In the genomic region with DNA sequence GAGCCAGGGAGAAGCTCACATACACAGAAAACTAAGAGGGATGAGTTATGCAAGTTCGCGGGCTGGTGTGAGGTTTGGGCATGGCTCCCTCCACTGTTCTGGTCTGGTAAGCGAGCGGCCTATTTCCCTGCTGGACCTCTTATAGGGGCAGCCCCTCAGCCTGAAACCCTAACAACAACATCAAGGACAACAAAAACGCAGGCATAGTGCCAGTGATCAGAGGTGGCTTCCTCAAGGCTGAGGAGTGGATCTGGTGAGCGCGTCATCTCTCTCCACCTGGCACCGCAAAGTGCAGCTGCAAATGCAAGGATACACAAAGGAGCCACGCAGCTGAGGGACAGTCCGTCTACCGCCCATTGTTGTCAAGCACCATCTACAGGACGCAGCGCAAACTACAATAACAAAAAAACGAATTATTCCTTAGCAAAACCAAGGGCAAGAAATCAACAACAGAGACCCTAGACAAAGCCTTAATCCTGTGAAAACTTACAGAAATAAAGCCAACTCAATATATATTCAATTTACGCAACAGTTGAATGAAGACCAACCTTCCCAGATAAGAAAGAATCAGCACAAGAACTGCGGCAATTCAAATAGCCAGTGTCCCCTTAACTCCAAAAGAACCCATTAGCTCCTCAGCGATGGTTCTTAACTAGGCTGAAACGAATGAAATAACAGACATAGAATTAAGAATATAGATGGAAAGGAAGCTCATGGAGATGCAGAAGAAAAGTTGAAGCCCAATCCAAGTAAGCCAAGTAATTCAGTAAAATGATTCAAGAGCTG, we compare ENCODE assay signal across 1 cellular context.
TF ChIP-seq lines count a peak whose summit lies in the region.

No MANE protein-coding gene starts in this region.

TF ChIP-seq in HepG2, 621 proteins besides CTCF, POLR2A, EP300 and RAD21 (continued from another document and continues in another):
- 0 out of 2 replicates have a peak, but pooled peaks have one; percentile 40 for TF ChIP-seq JUN (CRISPR knock-in tag; IDR thresholded peaks at IDR 0.05)
- TF ChIP-seq SOX13 (IDR thresholded peaks at IDR 0.05) = peak; percentile 49
- TF ChIP-seq SOX13 (CRISPR knock-in tag; conservative IDR thresholded peaks at IDR 0.05 in 1 of 2, IDR thresholded peaks at IDR 0.05 in 1 of 2) = peak in 1 of 2 experiments; percentile 87; a peak in 2 of 4 replicates
- TF ChIP-seq, protein P1, sequence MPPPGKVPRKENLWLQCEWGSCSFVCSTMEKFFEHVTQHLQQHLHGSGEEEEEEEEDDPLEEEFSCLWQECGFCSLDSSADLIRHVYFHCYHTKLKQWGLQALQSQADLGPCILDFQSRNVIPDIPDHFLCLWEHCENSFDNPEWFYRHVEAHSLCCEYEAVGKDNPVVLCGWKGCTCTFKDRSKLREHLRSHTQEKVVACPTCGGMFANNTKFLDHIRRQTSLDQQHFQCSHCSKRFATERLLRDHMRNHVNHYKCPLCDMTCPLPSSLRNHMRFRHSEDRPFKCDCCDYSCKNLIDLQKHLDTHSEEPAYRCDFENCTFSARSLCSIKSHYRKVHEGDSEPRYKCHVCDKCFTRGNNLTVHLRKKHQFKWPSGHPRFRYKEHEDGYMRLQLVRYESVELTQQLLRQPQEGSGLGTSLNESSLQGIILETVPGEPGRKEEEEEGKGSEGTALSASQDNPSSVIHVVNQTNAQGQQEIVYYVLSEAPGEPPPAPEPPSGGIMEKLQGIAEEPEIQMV (CRISPR knock-in tag; IDR thresholded peaks at IDR 0.05; ENCODE audit: low read depth) = peak; percentile 54; the same call in 1 of the 2 replicates
- TF ChIP-seq, protein P2, sequence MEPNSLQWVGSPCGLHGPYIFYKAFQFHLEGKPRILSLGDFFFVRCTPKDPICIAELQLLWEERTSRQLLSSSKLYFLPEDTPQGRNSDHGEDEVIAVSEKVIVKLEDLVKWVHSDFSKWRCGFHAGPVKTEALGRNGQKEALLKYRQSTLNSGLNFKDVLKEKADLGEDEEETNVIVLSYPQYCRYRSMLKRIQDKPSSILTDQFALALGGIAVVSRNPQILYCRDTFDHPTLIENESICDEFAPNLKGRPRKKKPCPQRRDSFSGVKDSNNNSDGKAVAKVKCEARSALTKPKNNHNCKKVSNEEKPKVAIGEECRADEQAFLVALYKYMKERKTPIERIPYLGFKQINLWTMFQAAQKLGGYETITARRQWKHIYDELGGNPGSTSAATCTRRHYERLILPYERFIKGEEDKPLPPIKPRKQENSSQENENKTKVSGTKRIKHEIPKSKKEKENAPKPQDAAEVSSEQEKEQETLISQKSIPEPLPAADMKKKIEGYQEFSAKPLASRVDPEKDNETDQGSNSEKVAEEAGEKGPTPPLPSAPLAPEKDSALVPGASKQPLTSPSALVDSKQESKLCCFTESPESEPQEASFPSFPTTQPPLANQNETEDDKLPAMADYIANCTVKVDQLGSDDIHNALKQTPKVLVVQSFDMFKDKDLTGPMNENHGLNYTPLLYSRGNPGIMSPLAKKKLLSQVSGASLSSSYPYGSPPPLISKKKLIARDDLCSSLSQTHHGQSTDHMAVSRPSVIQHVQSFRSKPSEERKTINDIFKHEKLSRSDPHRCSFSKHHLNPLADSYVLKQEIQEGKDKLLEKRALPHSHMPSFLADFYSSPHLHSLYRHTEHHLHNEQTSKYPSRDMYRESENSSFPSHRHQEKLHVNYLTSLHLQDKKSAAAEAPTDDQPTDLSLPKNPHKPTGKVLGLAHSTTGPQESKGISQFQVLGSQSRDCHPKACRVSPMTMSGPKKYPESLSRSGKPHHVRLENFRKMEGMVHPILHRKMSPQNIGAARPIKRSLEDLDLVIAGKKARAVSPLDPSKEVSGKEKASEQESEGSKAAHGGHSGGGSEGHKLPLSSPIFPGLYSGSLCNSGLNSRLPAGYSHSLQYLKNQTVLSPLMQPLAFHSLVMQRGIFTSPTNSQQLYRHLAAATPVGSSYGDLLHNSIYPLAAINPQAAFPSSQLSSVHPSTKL (CRISPR knock-in tag; IDR thresholded peaks at IDR 0.05) = peak; percentile 9; the same call in 1 of the 2 replicates
- TF ChIP-seq, protein P3, sequence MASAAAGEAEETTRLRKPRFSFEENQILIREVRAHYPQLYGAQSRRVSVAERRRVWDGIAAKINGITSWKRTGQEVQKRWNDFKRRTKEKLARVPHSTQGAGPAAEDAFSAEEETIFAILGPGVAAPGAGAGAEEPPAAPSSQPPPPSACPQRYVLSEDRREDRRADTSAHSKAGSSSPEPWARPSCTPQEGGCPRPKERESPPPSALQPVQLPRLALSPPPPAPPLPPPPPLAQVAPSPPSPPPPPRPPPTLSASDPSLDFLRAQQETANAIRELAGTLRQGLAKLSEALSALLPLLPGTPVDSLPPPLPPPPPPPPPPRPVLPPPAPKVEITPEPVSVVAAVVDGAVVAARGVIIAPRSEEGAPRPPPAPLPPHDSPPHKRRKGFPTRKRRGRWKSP (CRISPR knock-in tag; IDR thresholded peaks at IDR 0.05) = peak; percentile 46; the same call in 1 of the 2 replicates
- TF ChIP-seq ZFX (CRISPR knock-in tag; IDR thresholded peaks at IDR 0.05; ENCODE audit: low read depth) = 0 out of 2 replicates have a peak, but pooled peaks have one; percentile 13
- no peak for TF ChIP-seq EZH2 (conservative IDR thresholded peaks at IDR 0.05; ENCODE audit: low read depth, low read length)
- TF ChIP-seq ZNF207 (IDR thresholded peaks at IDR 0.05; ENCODE audit: borderline replicate concordance) = no peak
- TF ChIP-seq HDAC2 (CRISPR knock-in tag; IDR thresholded peaks at IDR 0.05) = no peak
- TF ChIP-seq, protein P4, sequence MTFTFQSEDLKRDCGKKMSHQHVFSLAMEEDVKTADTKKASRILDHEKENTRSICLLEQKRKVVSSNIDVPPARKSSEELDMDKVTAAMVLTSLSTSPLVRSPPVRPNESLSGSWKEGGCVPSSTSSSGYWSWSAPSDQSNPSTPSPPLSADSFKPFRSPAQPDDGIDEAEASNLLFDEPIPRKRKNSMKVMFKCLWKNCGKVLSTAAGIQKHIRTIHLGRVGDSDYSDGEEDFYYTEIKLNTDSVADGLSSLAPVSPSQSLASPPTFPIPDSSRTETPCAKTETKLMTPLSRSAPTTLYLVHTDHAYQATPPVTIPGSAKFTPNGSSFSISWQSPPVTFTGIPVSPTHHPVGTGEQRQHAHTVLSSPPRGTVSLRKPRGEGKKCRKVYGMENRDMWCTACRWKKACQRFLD (CRISPR knock-in tag; IDR thresholded peaks at IDR 0.05; ENCODE audit: borderline replicate concordance) = 0 out of 2 replicates have a peak, but pooled peaks have one; percentile 37
- TF ChIP-seq, protein P5, sequence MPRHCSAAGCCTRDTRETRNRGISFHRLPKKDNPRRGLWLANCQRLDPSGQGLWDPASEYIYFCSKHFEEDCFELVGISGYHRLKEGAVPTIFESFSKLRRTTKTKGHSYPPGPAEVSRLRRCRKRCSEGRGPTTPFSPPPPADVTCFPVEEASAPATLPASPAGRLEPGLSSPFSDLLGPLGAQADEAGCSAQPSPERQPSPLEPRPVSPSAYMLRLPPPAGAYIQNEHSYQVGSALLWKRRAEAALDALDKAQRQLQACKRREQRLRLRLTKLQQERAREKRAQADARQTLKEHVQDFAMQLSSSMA (CRISPR knock-in tag; IDR thresholded peaks at IDR 0.05) = 0 out of 2 replicates have a peak, but pooled peaks have one; percentile 31
- no peak for TF ChIP-seq ZSCAN30 (CRISPR knock-in tag; IDR thresholded peaks at IDR 0.05)
- TF ChIP-seq DNMT1 (CRISPR knock-in tag; IDR thresholded peaks at IDR 0.05) = 0 out of 2 replicates have a peak, but pooled peaks have one; percentile 81
- TF ChIP-seq ARHGAP35 (CRISPR knock-in tag; IDR thresholded peaks at IDR 0.05; ENCODE audit: borderline replicate concordance) = no peak
- TF ChIP-seq SOX6 (IDR thresholded peaks at IDR 0.05) = no peak
- TF ChIP-seq SOX6 (CRISPR knock-in tag; IDR thresholded peaks at IDR 0.05) = peak; percentile 84
- TF ChIP-seq BCL6 (CRISPR knock-in tag; IDR thresholded peaks at IDR 0.05) = no peak
- TF ChIP-seq, protein P6, sequence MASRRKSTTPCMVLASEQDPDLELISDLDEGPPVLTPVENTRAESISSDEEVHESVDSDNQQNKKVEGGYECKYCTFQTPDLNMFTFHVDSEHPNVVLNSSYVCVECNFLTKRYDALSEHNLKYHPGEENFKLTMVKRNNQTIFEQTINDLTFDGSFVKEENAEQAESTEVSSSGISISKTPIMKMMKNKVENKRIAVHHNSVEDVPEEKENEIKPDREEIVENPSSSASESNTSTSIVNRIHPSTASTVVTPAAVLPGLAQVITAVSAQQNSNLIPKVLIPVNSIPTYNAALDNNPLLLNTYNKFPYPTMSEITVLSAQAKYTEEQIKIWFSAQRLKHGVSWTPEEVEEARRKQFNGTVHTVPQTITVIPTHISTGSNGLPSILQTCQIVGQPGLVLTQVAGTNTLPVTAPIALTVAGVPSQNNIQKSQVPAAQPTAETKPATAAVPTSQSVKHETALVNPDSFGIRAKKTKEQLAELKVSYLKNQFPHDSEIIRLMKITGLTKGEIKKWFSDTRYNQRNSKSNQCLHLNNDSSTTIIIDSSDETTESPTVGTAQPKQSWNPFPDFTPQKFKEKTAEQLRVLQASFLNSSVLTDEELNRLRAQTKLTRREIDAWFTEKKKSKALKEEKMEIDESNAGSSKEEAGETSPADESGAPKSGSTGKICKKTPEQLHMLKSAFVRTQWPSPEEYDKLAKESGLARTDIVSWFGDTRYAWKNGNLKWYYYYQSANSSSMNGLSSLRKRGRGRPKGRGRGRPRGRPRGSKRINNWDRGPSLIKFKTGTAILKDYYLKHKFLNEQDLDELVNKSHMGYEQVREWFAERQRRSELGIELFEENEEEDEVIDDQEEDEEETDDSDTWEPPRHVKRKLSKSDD (CRISPR knock-in tag; IDR thresholded peaks at IDR 0.05; ENCODE audit: low read depth) = no peak
- TF ChIP-seq ZNF256 (CRISPR knock-in tag; conservative IDR thresholded peaks at IDR 0.05) = no peak
- TF ChIP-seq DMAP1 (CRISPR knock-in tag; IDR thresholded peaks at IDR 0.05) = no peak
- 0 out of 2 replicates have a peak, but pooled peaks have one; percentile 44 for TF ChIP-seq ZSCAN29 (CRISPR knock-in tag; conservative IDR thresholded peaks at IDR 0.05)
- TF ChIP-seq, protein P7, sequence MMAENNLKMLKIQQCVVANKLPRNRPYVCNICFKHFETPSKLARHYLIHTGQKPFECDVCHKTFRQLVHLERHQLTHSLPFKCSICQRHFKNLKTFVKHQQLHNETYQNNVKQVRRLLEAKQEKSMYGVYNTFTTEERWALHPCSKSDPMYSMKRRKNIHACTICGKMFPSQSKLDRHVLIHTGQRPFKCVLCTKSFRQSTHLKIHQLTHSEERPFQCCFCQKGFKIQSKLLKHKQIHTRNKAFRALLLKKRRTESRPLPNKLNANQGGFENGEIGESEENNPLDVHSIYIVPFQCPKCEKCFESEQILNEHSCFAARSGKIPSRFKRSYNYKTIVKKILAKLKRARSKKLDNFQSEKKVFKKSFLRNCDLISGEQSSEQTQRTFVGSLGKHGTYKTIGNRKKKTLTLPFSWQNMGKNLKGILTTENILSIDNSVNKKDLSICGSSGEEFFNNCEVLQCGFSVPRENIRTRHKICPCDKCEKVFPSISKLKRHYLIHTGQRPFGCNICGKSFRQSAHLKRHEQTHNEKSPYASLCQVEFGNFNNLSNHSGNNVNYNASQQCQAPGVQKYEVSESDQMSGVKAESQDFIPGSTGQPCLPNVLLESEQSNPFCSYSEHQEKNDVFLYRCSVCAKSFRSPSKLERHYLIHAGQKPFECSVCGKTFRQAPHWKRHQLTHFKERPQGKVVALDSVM (CRISPR knock-in tag; IDR thresholded peaks at IDR 0.05) = no peak
- TF ChIP-seq, protein P8, sequence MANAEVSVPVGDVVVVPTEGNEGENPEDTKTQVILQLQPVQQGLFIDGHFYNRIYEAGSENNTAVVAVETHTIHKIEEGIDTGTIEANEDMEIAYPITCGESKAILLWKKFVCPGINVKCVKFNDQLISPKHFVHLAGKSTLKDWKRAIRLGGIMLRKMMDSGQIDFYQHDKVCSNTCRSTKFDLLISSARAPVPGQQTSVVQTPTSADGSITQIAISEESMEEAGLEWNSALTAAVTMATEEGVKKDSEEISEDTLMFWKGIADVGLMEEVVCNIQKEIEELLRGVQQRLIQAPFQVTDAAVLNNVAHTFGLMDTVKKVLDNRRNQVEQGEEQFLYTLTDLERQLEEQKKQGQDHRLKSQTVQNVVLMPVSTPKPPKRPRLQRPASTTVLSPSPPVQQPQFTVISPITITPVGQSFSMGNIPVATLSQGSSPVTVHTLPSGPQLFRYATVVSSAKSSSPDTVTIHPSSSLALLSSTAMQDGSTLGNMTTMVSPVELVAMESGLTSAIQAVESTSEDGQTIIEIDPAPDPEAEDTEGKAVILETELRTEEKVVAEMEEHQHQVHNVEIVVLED (CRISPR knock-in tag; IDR thresholded peaks at IDR 0.05; ENCODE audit: borderline replicate concordance) = no peak
- TF ChIP-seq, protein P9, sequence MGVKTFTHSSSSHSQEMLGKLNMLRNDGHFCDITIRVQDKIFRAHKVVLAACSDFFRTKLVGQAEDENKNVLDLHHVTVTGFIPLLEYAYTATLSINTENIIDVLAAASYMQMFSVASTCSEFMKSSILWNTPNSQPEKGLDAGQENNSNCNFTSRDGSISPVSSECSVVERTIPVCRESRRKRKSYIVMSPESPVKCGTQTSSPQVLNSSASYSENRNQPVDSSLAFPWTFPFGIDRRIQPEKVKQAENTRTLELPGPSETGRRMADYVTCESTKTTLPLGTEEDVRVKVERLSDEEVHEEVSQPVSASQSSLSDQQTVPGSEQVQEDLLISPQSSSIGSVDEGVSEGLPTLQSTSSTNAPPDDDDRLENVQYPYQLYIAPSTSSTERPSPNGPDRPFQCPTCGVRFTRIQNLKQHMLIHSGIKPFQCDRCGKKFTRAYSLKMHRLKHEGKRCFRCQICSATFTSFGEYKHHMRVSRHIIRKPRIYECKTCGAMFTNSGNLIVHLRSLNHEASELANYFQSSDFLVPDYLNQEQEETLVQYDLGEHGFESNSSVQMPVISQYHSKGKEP (CRISPR knock-in tag; IDR thresholded peaks at IDR 0.05) = no peak
- TF ChIP-seq ZNF143 (CRISPR knock-in tag; IDR thresholded peaks at IDR 0.05) = no peak
- no peak for TF ChIP-seq POLR2AphosphoS2 (IDR thresholded peaks at IDR 0.05; ENCODE audit: low read depth, low read length)
- TF ChIP-seq ONECUT2 (CRISPR knock-in tag; IDR thresholded peaks at IDR 0.05) = no peak
- TF ChIP-seq HDAC1 (CRISPR knock-in tag; IDR thresholded peaks at IDR 0.05) = no peak
- no peak for TF ChIP-seq RAD51 (IDR thresholded peaks at IDR 0.05; ENCODE audit: borderline replicate concordance)
- no peak for TF ChIP-seq ZNF333 (CRISPR knock-in tag; IDR thresholded peaks at IDR 0.05; ENCODE audit: borderline replicate concordance)
- TF ChIP-seq FOXO1 (CRISPR knock-in tag; IDR thresholded peaks at IDR 0.05) = 0 out of 2 replicates have a peak, but pooled peaks have one; percentile 15
- TF ChIP-seq ZNF777 (CRISPR knock-in tag; IDR thresholded peaks at IDR 0.05) = no peak
- no peak for TF ChIP-seq ZNF292 (CRISPR knock-in tag; IDR thresholded peaks at IDR 0.05; ENCODE audit: borderline replicate concordance, low read depth)
- TF ChIP-seq ZNF75D (CRISPR knock-in tag; IDR thresholded peaks at IDR 0.05; ENCODE audit: borderline replicate concordance) = no peak
- no peak for TF ChIP-seq ZNF430 (CRISPR knock-in tag; IDR thresholded peaks at IDR 0.05)
- no peak for TF ChIP-seq SP5 (CRISPR knock-in tag; IDR thresholded peaks at IDR 0.05; ENCODE audit: borderline replicate concordance, low read depth)
- TF ChIP-seq, protein P10, sequence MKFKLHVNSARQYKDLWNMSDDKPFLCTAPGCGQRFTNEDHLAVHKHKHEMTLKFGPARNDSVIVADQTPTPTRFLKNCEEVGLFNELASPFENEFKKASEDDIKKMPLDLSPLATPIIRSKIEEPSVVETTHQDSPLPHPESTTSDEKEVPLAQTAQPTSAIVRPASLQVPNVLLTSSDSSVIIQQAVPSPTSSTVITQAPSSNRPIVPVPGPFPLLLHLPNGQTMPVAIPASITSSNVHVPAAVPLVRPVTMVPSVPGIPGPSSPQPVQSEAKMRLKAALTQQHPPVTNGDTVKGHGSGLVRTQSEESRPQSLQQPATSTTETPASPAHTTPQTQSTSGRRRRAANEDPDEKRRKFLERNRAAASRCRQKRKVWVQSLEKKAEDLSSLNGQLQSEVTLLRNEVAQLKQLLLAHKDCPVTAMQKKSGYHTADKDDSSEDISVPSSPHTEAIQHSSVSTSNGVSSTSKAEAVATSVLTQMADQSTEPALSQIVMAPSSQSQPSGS (CRISPR knock-in tag; IDR thresholded peaks at IDR 0.05) = no peak
